17 cellular contexts compared by ENCODE assay signal in genomic region chr7:69762821-69763352, GRCh38.
DNase-seq lines count a peak whose midpoint lies in the region; ATAC-seq and TF ChIP-seq lines count a peak whose summit lies in the region.
"Had no signal": no experiment of that assay in that cellular context is flagged by ENCODE, and none has a peak within 500 bp of the region (broad histone marks: within the 10 kb centered on the region; RNA-seq: fewer than 3 reads in every experiment).

No MANE protein-coding gene starts in this region.

- H3K27ac ChIP-seq in epithelial cell of prostate: peak overlapping the region; percentile 53
- H3K27ac ChIP-seq: testis had no signal

- TF ChIP-seq POLR2A in lower leg skin (IDR thresholded peaks at IDR 0.05): no peak

- H3K9me3 ChIP-seq in HAP-1: no peaks in the 10 kb centered on the region
- H3K9me3 ChIP-seq: testis had no signal

- H3K36me3 ChIP-seq in HAP-1 (replicated peaks): no peaks in the 10 kb centered on the region

- H3K27me3 ChIP-seq in HAP-1 (ENCODE audit: low read depth): no peaks in the 10 kb centered on the region
- H3K27me3 ChIP-seq: testis had no signal

- 63 to 84% methylated on average over 3 of the region's 3 CpGs for WGBS in lower leg skin, 2 donors

- H3K4me3 ChIP-seq in lower leg skin (ENCODE audit: low read depth, poor library complexity, severe bottlenecking): no peak overlapping the region
- no peak overlapping the region for H3K4me3 ChIP-seq in HAP-1
- H3K4me3 ChIP-seq: testis had no signal

- in situ Hi-C loops in HAP-1 (cut with MboI; ENCODE audit: low sequenced_read_pairs): no loop called here

- DNase-seq in epithelial cell of prostate (ENCODE audit: low read depth, low spot score) (peak; percentile 73), lower leg skin (ENCODE audit: low spot score in 2 of 2) (no peak), NCI-H1092 (lab: John Stamatoyannopoulos, UW) (no peak), HAP-1 (ENCODE audit: low spot score in 2 of 2) (no peak)
- DNase-seq: activated CD4-positive, alpha-beta T cell treated with anti-CD3 and anti-CD28 coated beads, Interleukin-2, amount 50 U/mL, for 48 hours; activated naive CD4-positive, alpha-beta T cell treated with anti-CD3 and anti-CD28 coated beads, Interleukin-2, amount 50 U/mL, for 16 hours; hypothalamus; Kasumi-1; kidney glomerular epithelial cell; mesenchymal stem cell; naive thymus-derived CD8-positive, alpha-beta T cell; NCI-H1417; testis had no signal

- intact Hi-C loops in lower leg skin (cut with DNase I; ENCODE audit: low total_unique reads): no loop called here

- ATAC-seq in GM18517 (IDR thresholded peaks at IDR 0.05; ENCODE audit: unreplicated experiment): peak; percentile 77
- peak; percentile 70 for ATAC-seq in GM21381 (IDR thresholded peaks at IDR 0.05; ENCODE audit: unreplicated experiment)
- peak; percentile 64 for ATAC-seq in HG03066 (IDR thresholded peaks at IDR 0.05; ENCODE audit: low read depth, unreplicated experiment)
- no peak for ATAC-seq in HG02588 (IDR thresholded peaks at IDR 0.05; ENCODE audit: unreplicated experiment)
- ATAC-seq: naive thymus-derived CD8-positive, alpha-beta T cell had no signal

- H3K4me1 ChIP-seq in HAP-1: peaks cover 7% of the 10 kb centered on the region

- TF ChIP-seq CTCF in lower leg skin (IDR thresholded peaks at IDR 0.05): no peak
